Comparison of ENCODE assay signal across 8 cellular contexts in genomic region chr20:59938696-59939051, GRCh38. TPM values are rescaled to one million over a fixed set of nuclear protein-coding genes. Genes with fewer than 3 reads are reported as not detected.
DNase-seq lines count a peak whose midpoint lies in the region; ATAC-seq and TF ChIP-seq lines count a peak whose summit lies in the region.

No MANE protein-coding gene starts in this region.

- H3K27ac Mint-ChIP-seq in activated naive CD8-positive, alpha-beta T cell treated with anti-CD3 and anti-CD28 coated beads for 36 hours = peak overlapping the region; percentile 68
- peak overlapping the region; percentile 59 to 81 (median 77) for H3K27ac Mint-ChIP-seq in immature natural killer cell

- no peak for TF ChIP-seq EP300 in transverse colon (IDR thresholded peaks at IDR 0.05; ENCODE audit: low read depth)

- no peaks in the 10 kb centered on the region for H3K9me3 Mint-ChIP-seq in activated T-cell treated with anti-CD3 and anti-CD28 coated beads, Interleukin-2, amount 50 U/mL, for 4 hours
- H3K9me3 Mint-ChIP-seq in activated naive CD8-positive, alpha-beta T cell treated with anti-CD3 and anti-CD28 coated beads for 36 hours = peaks cover 1% of the 10 kb centered on the region
- no peaks in the 10 kb centered on the region for H3K9me3 Mint-ChIP-seq in immature natural killer cell

- no peak for TF ChIP-seq CTCF in transverse colon (IDR thresholded peaks at IDR 0.05)

- no peaks in the 10 kb centered on the region for H3K27me3 Mint-ChIP-seq in activated T-cell treated with anti-CD3 and anti-CD28 coated beads, Interleukin-2, amount 50 U/mL, for 4 hours (ENCODE audit: low read depth)
- no peaks in the 10 kb centered on the region for H3K27me3 Mint-ChIP-seq in activated naive CD8-positive, alpha-beta T cell treated with anti-CD3 and anti-CD28 coated beads for 36 hours
- H3K27me3 Mint-ChIP-seq in immature natural killer cell (ENCODE audit: low read depth in 3 of 3) = peaks cover 3 to 15% (median 7%) of the 10 kb centered on the region in 3 donors

- H3K9me3 ChIP-seq in transverse colon = no peaks in the 10 kb centered on the region

- 86% methylated on average over 7 of the region's 7 CpGs; no CpG with 5 or more reads in 1 of the 2 donors for WGBS in transverse colon (ENCODE audit: low coverage in 1 of 2), 2 donors

- DNase-seq in activated T-cell treated with anti-CD3 and anti-CD28 coated beads, Interleukin-2, amount 50 U/mL, for 4 hours = no peak
- DNase-seq in activated T-cell treated with anti-CD3 and anti-CD28 coated beads, Interleukin-2, amount 50 U/mL, for 1 hour = no peak
- DNase-seq in activated naive CD8-positive, alpha-beta T cell treated with anti-CD3 and anti-CD28 coated beads for 36 hours = no peak
- DNase-seq in immature natural killer cell = no peak
- peak; percentile 26 for DNase-seq in transverse colon
- DNase-seq in 8988T = no peak
- DNase-seq in NCI-H187 (lab: John Stamatoyannopoulos, UW) = no peak
- no peak for DNase-seq in effector CD4-positive, alpha-beta T cell

- peak overlapping the region in 1 of 4 donors; percentile 74 for H3K4me3 ChIP-seq in transverse colon

- H3K4me1 ChIP-seq in transverse colon = peaks cover 28 to 54% (median 29%) of the 10 kb centered on the region in 4 donors

- TF ChIP-seq POLR2A in transverse colon (IDR thresholded peaks at IDR 0.05) = no peak

- ATAC-seq in activated T-cell treated with anti-CD3 and anti-CD28 coated beads, Interleukin-2, amount 50 U/mL, for 4 hours = no peak

- H3K4me3 Mint-ChIP-seq in activated T-cell treated with anti-CD3 and anti-CD28 coated beads, Interleukin-2, amount 50 U/mL, for 4 hours = peak overlapping the region; percentile 82
- peak overlapping the region; percentile 75 for H3K4me3 Mint-ChIP-seq in activated naive CD8-positive, alpha-beta T cell treated with anti-CD3 and anti-CD28 coated beads for 36 hours
- peak overlapping the region; percentile 80 to 93 (median 86) for H3K4me3 Mint-ChIP-seq in immature natural killer cell

- peaks cover 0 to 13% (median 4%) of the 10 kb centered on the region in 4 donors for H3K36me3 ChIP-seq in transverse colon

- no peaks in the 10 kb centered on the region for H3K27me3 ChIP-seq in transverse colon

- H3K4me1 Mint-ChIP-seq in activated T-cell treated with anti-CD3 and anti-CD28 coated beads, Interleukin-2, amount 50 U/mL, for 4 hours (ENCODE audit: low read depth) = peaks cover 37% of the 10 kb centered on the region
- peaks cover 39% of the 10 kb centered on the region for H3K4me1 Mint-ChIP-seq in activated naive CD8-positive, alpha-beta T cell treated with anti-CD3 and anti-CD28 coated beads for 36 hours
- H3K4me1 Mint-ChIP-seq in immature natural killer cell = peaks cover 37 to 77% of the 10 kb centered on the region in 2 donors

- H3K27ac ChIP-seq in transverse colon = peak overlapping the region; percentile 11 to 98 (median 98)

- H3K36me3 Mint-ChIP-seq in activated T-cell treated with anti-CD3 and anti-CD28 coated beads, Interleukin-2, amount 50 U/mL, for 4 hours (ENCODE audit: insufficient read depth) = no peaks in the 10 kb centered on the region
- peaks cover 14% of the 10 kb centered on the region for H3K36me3 Mint-ChIP-seq in activated naive CD8-positive, alpha-beta T cell treated with anti-CD3 and anti-CD28 coated beads for 36 hours
- H3K36me3 Mint-ChIP-seq in immature natural killer cell = peaks cover 0 to 3% (median 3%) of the 10 kb centered on the region in 3 donors

- intact Hi-C loops in transverse colon (cut with DNase I; ENCODE audit: low total_unique reads) = no loop called here

- in situ Hi-C loops in transverse colon (cut with MboI; ENCODE audit: low pct_ligation_motif_present in 1 of 4, low pct_unique_long_range_greater_than_20kb in 1 of 4, low sequenced_read_pairs in 3 of 4) = no loop called here

RNA-seq across cellular contexts. Expression of gene PPP1R3D, which starts 1.4 kb away (rescaled TPM):
- total RNA-seq in activated T-cell treated with anti-CD3 and anti-CD28 coated beads, Interleukin-2, amount 50 U/mL, for 4 hours = 1 to 10 TPM; 3.5 to 4.2 (median 4.1) TPM
- total RNA-seq in activated naive CD8-positive, alpha-beta T cell treated with anti-CD3 and anti-CD28 coated beads for 36 hours = 1 to 10 TPM; 4.0 to 4.2 TPM
- 1 to 10 TPM in 2 of 3 donors, under 1 TPM in 1; 0.92 to 2.8 (median 2.0) TPM for polyA plus RNA-seq in immature natural killer cell
- total RNA-seq in transverse colon = 10 to 100 TPM in 2 of 4 donors, 1 to 10 TPM in 2; 6.0 to 17.6 (median 12.2) TPM

RNA-seq across cellular contexts. Expression of gene FAM217B, which starts 1.5 kb away (rescaled TPM):
- total RNA-seq in activated T-cell treated with anti-CD3 and anti-CD28 coated beads, Interleukin-2, amount 50 U/mL, for 4 hours = 10 to 100 TPM; 21.6 to 26.6 (median 23.3) TPM
- total RNA-seq in activated naive CD8-positive, alpha-beta T cell treated with anti-CD3 and anti-CD28 coated beads for 36 hours = 10 to 100 TPM; 25.7 to 28.7 TPM
- polyA plus RNA-seq in immature natural killer cell = 10 to 100 TPM in 2 of 3 donors, 1 to 10 TPM in 1; 8.4 to 26.8 (median 25.6) TPM
- total RNA-seq in transverse colon = 10 to 100 TPM in 1 of 4 donors, 1 to 10 TPM in 3; 2.2 to 12.2 (median 6.2) TPM

RNA-seq across cellular contexts. Expression of gene SYCP2, which starts 5.2 kb away (rescaled TPM):
- 1 to 10 TPM; 1.1 to 2.5 (median 2.1) TPM for total RNA-seq in activated T-cell treated with anti-CD3 and anti-CD28 coated beads, Interleukin-2, amount 50 U/mL, for 4 hours
- total RNA-seq in activated naive CD8-positive, alpha-beta T cell treated with anti-CD3 and anti-CD28 coated beads for 36 hours = 1 to 10 TPM; 2.9 to 3.2 TPM
- 1 to 10 TPM; 1.3 to 2.3 (median 1.4) TPM for polyA plus RNA-seq in immature natural killer cell
- total RNA-seq in transverse colon = 1 to 10 TPM in 1 of 4 donors, under 1 TPM in 1, not detected in 2; 0.82 to 1.1 TPM

RNA-seq across cellular contexts. Expression of gene CDH26, which starts 19.5 kb away (rescaled TPM):
- total RNA-seq in activated T-cell treated with anti-CD3 and anti-CD28 coated beads, Interleukin-2, amount 50 U/mL, for 4 hours = 1 to 10 TPM in 1 of 3 donors, under 1 TPM in 2; 0.58 to 1.6 (median 0.84) TPM
- under 1 TPM; 0.52 to 0.66 TPM for total RNA-seq in activated naive CD8-positive, alpha-beta T cell treated with anti-CD3 and anti-CD28 coated beads for 36 hours
- polyA plus RNA-seq in immature natural killer cell = not detected
- 1 to 10 TPM in 2 of 4 donors, not detected in 2; 1.4 to 1.9 TPM for total RNA-seq in transverse colon
